Comparison of ENCODE assay signal across 17 cellular contexts in the genomic region with DNA sequence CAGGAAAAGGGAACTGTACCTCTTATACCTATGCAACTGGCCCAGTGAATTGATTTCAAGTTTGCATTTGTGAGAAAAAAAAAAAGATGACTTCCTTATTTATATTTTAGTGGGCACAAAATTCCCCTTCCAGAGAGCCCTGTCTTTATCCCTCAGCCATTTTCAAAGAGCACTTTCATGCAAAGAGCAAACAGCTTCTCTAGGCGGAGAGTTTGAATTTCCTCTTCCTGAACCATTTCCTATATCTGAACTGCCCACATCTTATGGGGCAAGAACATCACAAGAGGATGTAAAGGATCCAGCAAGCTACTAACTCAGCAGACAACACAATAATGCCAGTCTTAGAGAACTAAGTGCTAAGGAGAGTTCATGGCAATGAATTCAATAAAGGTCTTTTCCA. TPM values are rescaled to one million over a fixed set of nuclear protein-coding genes. Genes with fewer than 3 reads are reported as not detected.
A peak's percentile ranks its signal among the peaks of the same experiment; 100 is the strongest.
DNase-seq lines count a peak whose midpoint lies in the region; ATAC-seq and TF ChIP-seq lines count a peak whose summit lies in the region.
"Had no signal": no experiment of that assay in that cellular context is flagged by ENCODE, and none has a peak within 500 bp of the region (broad histone marks: within the 10 kb centered on the region; RNA-seq: fewer than 3 reads in every experiment).

No MANE protein-coding gene starts in this region.

- ATAC-seq in T-cell (replicated peaks in 1 of 4) (peak; percentile 25 to 62 (median 32)), lung (ENCODE audit: insufficient read depth, low FRiP score) (peak; percentile 57), GM19467 (IDR thresholded peaks at IDR 0.05; ENCODE audit: unreplicated experiment) (no peak)
- ATAC-seq: activated CD4-positive, CD25-positive, alpha-beta regulatory T cell treated with anti-CD3 and anti-CD28 coated beads, Interleukin-2, amount 50 U/mL, for 24 hours; esophagus mucosa had no signal

- H3K4me1 Mint-ChIP-seq in T-cell = peaks cover 52 to 59% (median 55%) of the 10 kb centered on the region in 3 donors

- no peak for TF ChIP-seq CTCF in lung (IDR thresholded peaks at IDR 0.05; ENCODE audit: control extremely low read depth, extremely low read depth)
- no peak for TF ChIP-seq CTCF in RWPE1 (conservative IDR thresholded peaks at IDR 0.05; ENCODE audit: low read depth)

- H3K9me3 ChIP-seq in BLaER1 (no peaks in the 10 kb centered on the region), lung (ENCODE audit: control insufficient read depth in 2 of 2, insufficient read depth in 1 of 2, low read length in 1 of 2) (no peaks in the 10 kb centered on the region)
- H3K9me3 ChIP-seq: breast epithelium had no signal

- peak; percentile 85 for DNase-seq in GF-D8 (lab: John Stamatoyannopoulos, UW)
- DNase-seq in T-cell = no peak
- no peak for DNase-seq in lung (ENCODE audit: low spot score)
- DNase-seq in RWPE1 (ENCODE audit: low spot score) = no peak
- no peak for DNase-seq in NCI-H510A (lab: John Stamatoyannopoulos, UW)
- DNase-seq: activated naive CD4-positive, alpha-beta T cell treated with anti-CD3 and anti-CD28 coated beads, Interleukin-2, amount 50 U/mL, for 16 hours; dermis blood vessel endothelial cell; DMS53; glutamatergic neuron; HFFc6; mesenchymal stem cell; NCI-H82 had no signal

- H3K4me3 Mint-ChIP-seq in T-cell = peak overlapping the region in 2 of 3 donors; percentile 5 to 72
- H3K4me3 Mint-ChIP-seq: HFFc6 had no signal

- H3K36me3 Mint-ChIP-seq in T-cell = no peaks in the 10 kb centered on the region

- 13 to 23% methylated on average over 1 of the region's 1 CpG for WGBS in lung, 2 donors

- POLR2A ChIA-PET in T-cell (lab: Charles Lee) (interaction anchor here (0.5 to 0.7 kb wide), 2 partner anchors 8 to 108 kb away, joined by 3 to 4 read pairs; no protein-coding TSS in a partner anchor), RWPE1 (lab: Yijun Ruan, JAX; ENCODE audit: low non-redundant PET) (no interaction called here)

- no peak overlapping the region for H3K4me3 ChIP-seq in BLaER1
- no peak overlapping the region for H3K4me3 ChIP-seq in lung
- H3K4me3 ChIP-seq: breast epithelium had no signal

- peaks cover 11% of the 10 kb centered on the region for H3K4me1 ChIP-seq in BLaER1
- H3K4me1 ChIP-seq in lung (ENCODE audit: control insufficient read depth in 2 of 2, insufficient read depth in 2 of 2, low read length in 2 of 2) = no peaks in the 10 kb centered on the region
- H3K4me1 ChIP-seq: breast epithelium had no signal

- no peaks in the 10 kb centered on the region for H3K27me3 Mint-ChIP-seq in T-cell

- no peak overlapping the region for H3K9ac ChIP-seq in BLaER1

- peak overlapping the region; percentile 80 to 84 for H3K27ac Mint-ChIP-seq in T-cell
- H3K27ac Mint-ChIP-seq: HFFc6 had no signal

- H3K36me3 ChIP-seq in BLaER1 = no peaks in the 10 kb centered on the region
- H3K36me3 ChIP-seq in lung (ENCODE audit: control insufficient read depth in 2 of 2, insufficient read depth in 2 of 2, low read length in 2 of 2) = no peaks in the 10 kb centered on the region
- H3K36me3 ChIP-seq: breast epithelium had no signal

- H3K27me3 ChIP-seq in BLaER1 (no peaks in the 10 kb centered on the region), lung (ENCODE audit: control insufficient read depth, insufficient read depth) (no peaks in the 10 kb centered on the region)
- H3K27me3 ChIP-seq: breast epithelium had no signal

- CTCF ChIA-PET in T-cell (lab: Charles Lee) (interaction anchor here (0.6 to 3.5 kb wide), 5 partner anchors 9 to 658 kb away, joined by 3 to 16 read pairs (median 3); no protein-coding TSS in a partner anchor), RWPE1 (lab: Yijun Ruan, JAX) (interaction anchor here (0.6 kb wide), 1 partner anchor 1211 kb away, joined by 4 read pairs; no protein-coding TSS in a partner anchor)

- H3K9me3 Mint-ChIP-seq in T-cell = no peaks in the 10 kb centered on the region

- peak overlapping the region; percentile 48 for H3K4me2 ChIP-seq in BLaER1

- H4K20me1 ChIP-seq in BLaER1 = no peaks in the 10 kb centered on the region

- H3K27ac ChIP-seq in BLaER1 = no peak overlapping the region
- H3K27ac ChIP-seq in lung (ENCODE audit: low read depth in 1 of 2, low read length in 1 of 2) = no peak overlapping the region
- H3K27ac ChIP-seq in RWPE1 = no peak overlapping the region
- H3K27ac ChIP-seq: breast epithelium had no signal

RNA-seq across cellular contexts. Expression of gene PLXNC1, which starts 22.3 kb away (rescaled TPM):
- total RNA-seq in T-cell (10 to 100 TPM; 12.9 to 23.9 (median 19.2) TPM), lung (10 to 100 TPM; 26.5 to 70.0 TPM)
- 10 to 100 TPM in 1 of 2 donors, 1 to 10 TPM in 1; 1.7 to 46.0 TPM for polyA plus RNA-seq in lung
